In genomic region chr11:47912843-47913437, GRCh38 we compare ENCODE assay signal across 2 cellular contexts.
TF ChIP-seq lines count a peak whose summit lies in the region.

No MANE protein-coding gene starts in this region.

TF ChIP-seq in K562, 482 proteins besides CTCF, POLR2A, EP300 and RAD21:
- TF ChIP-seq RBM25 (IDR thresholded peaks at IDR 0.05; ENCODE audit: low read depth, low read length, severe bottlenecking) (peak; percentile 84), ZFP36 (IDR thresholded peaks at IDR 0.05; ENCODE audit: low read depth, low read length, partially characterized antibody) (peak; percentile 79), HCFC1 (IDR thresholded peaks at IDR 0.05; ENCODE audit: low read depth, low read length) (no peak), CTBP1 (IDR thresholded peaks at IDR 0.05; ENCODE audit: borderline replicate concordance) (no peak), CEBPG (CRISPR knock-in tag; IDR thresholded peaks at IDR 0.05) (no peak), CEBPG (tag; conservative IDR thresholded peaks at IDR 0.05 in 1 of 2, IDR thresholded peaks at IDR 0.05 in 1 of 2) (peak; percentile 73 to 90), CEBPB (tag; IDR thresholded peaks at IDR 0.05) (peak; percentile 88), BCOR (IDR thresholded peaks at IDR 0.05) (peak; percentile 80), KDM1A (IDR thresholded peaks at IDR 0.05) (peak; percentile 57 to 65; a peak in 2 of 4 replicates)

TF ChIP-seq in HepG2, 621 proteins besides CTCF, POLR2A, EP300 and RAD21:
- TF ChIP-seq ZNF576 (CRISPR knock-in tag; IDR thresholded peaks at IDR 0.05) (no peak), SOX13 (IDR thresholded peaks at IDR 0.05) (no peak), SOX13 (CRISPR knock-in tag; conservative IDR thresholded peaks at IDR 0.05 in 1 of 2, IDR thresholded peaks at IDR 0.05 in 1 of 2) (0 out of 4 replicates have a peak, but pooled peaks of 1 of the 2 experiments have one; percentile 28), SIN3B (IDR thresholded peaks at IDR 0.05; ENCODE audit: low read length) (no peak), ZSCAN25 (CRISPR knock-in tag; IDR thresholded peaks at IDR 0.05) (no peak), SOX5 (CRISPR knock-in tag; IDR thresholded peaks at IDR 0.05; ENCODE audit: borderline replicate concordance) (peak; percentile 40; the same call in 1 of the 2 replicates), ZNF12 (CRISPR knock-in tag; IDR thresholded peaks at IDR 0.05) (peak; percentile 89), SOX6 (IDR thresholded peaks at IDR 0.05) (no peak), SOX6 (CRISPR knock-in tag; IDR thresholded peaks at IDR 0.05) (peak; percentile 58; the same call in 1 of the 2 replicates), FOXK2 (IDR thresholded peaks at IDR 0.05) (0 out of 2 replicates have a peak, but pooled peaks have one; percentile 20), GATAD2A (CRISPR knock-in tag; IDR thresholded peaks at IDR 0.05) (peak; percentile 65; the same call in 1 of the 2 replicates), ATF7-NPFF (CRISPR knock-in tag; IDR thresholded peaks at IDR 0.05; ENCODE audit: low read depth) (no peak), ZNF335 (CRISPR knock-in tag; IDR thresholded peaks at IDR 0.05) (no peak), SMAD1 (CRISPR knock-in tag; IDR thresholded peaks at IDR 0.05; ENCODE audit: borderline replicate concordance, low read depth) (no peak), ZNF792 (CRISPR knock-in tag; IDR thresholded peaks at IDR 0.05) (no peak), CEBPB (IDR thresholded peaks at IDR 0.05; ENCODE audit: borderline replicate concordance, low read depth, low read length) (peak; percentile 91), ZNF768 (CRISPR knock-in tag; IDR thresholded peaks at IDR 0.05) (peak; percentile 14; the same call in 1 of the 2 replicates), POGK (CRISPR knock-in tag; conservative IDR thresholded peaks at IDR 0.05) (no peak), FOXA3 (CRISPR knock-in tag; IDR thresholded peaks at IDR 0.05) (peak; percentile 28; the same call in 1 of the 2 replicates)
